Comparison of ENCODE assay signal across 15 cellular contexts in genomic region chr7:47602272-47603004, GRCh38. TPM values are rescaled to one million over a fixed set of nuclear protein-coding genes. Genes with fewer than 3 reads are reported as not detected.
DNase-seq lines count a peak whose midpoint lies in the region; ATAC-seq and TF ChIP-seq lines count a peak whose summit lies in the region.
"Had no signal": no experiment of that assay in that cellular context is flagged by ENCODE, and none has a peak within 500 bp of the region (broad histone marks: within the 10 kb centered on the region; RNA-seq: fewer than 3 reads in every experiment).

No MANE protein-coding gene starts in this region.

- intact Hi-C loops in activated CD8-positive, alpha-beta T cell treated with anti-CD3 and anti-CD28 coated beads for 36 hours (cut with micrococcal nuclease), result no loop called here

- H3K9me2 ChIP-seq in DOHH2 (replicated peaks; ENCODE audit: control insufficient read depth, low read length), result no peaks in the 10 kb centered on the region

- CTCF ChIA-PET in activated CD8-positive, alpha-beta T cell treated with anti-CD3 and anti-CD28 coated beads for 36 hours (lab: Charles Lee), result no interaction called here

- no peak overlapping the region for H3K4me3 Mint-ChIP-seq in activated CD8-positive, alpha-beta T cell treated with anti-CD3 and anti-CD28 coated beads for 36 hours
- H3K4me3 Mint-ChIP-seq: CD14-positive monocyte had no signal

- H3K4me1 Mint-ChIP-seq in activated CD8-positive, alpha-beta T cell treated with anti-CD3 and anti-CD28 coated beads for 36 hours (ENCODE audit: low read depth), result no peaks in the 10 kb centered on the region

- peaks cover 15% of the 10 kb centered on the region for H3K9me3 ChIP-seq in DOHH2 (ENCODE audit: control insufficient read depth, insufficient read depth, low read length)
- H3K9me3 ChIP-seq: gastrocnemius medialis had no signal

- H3K27ac ChIP-seq in DOHH2 (ENCODE audit: low read depth, low read length), result peak overlapping the region; percentile 93
- H3K27ac ChIP-seq: gastrocnemius medialis had no signal

- H3K4me3 ChIP-seq in DOHH2 (ENCODE audit: low read length), result peak overlapping the region; percentile 56
- H3K4me3 ChIP-seq: gastrocnemius medialis, tibial nerve had no signal

- H3K27me3 ChIP-seq in DOHH2 (ENCODE audit: control insufficient read depth, low read length), result no peaks in the 10 kb centered on the region
- H3K27me3 ChIP-seq: gastrocnemius medialis, tibial nerve had no signal

- peaks cover 4% of the 10 kb centered on the region for H3K9me3 Mint-ChIP-seq in activated CD8-positive, alpha-beta T cell treated with anti-CD3 and anti-CD28 coated beads for 36 hours

- peaks cover 38% of the 10 kb centered on the region for H3K4me1 ChIP-seq in DOHH2 (ENCODE audit: control insufficient read depth, low read length)

- no peak overlapping the region for H3K27ac Mint-ChIP-seq in activated CD8-positive, alpha-beta T cell treated with anti-CD3 and anti-CD28 coated beads for 36 hours

- H3K4me2 ChIP-seq in DOHH2 (ENCODE audit: low read length), result peak overlapping the region; percentile 91

- no peaks in the 10 kb centered on the region for H3K79me2 ChIP-seq in DOHH2 (ENCODE audit: control insufficient read depth, low read length)

- no peaks in the 10 kb centered on the region for H4K20me1 ChIP-seq in DOHH2 (ENCODE audit: control insufficient read depth, insufficient read depth, low read depth, low read length)

- H3K36me3 Mint-ChIP-seq in activated CD8-positive, alpha-beta T cell treated with anti-CD3 and anti-CD28 coated beads for 36 hours (ENCODE audit: low read depth), result no peaks in the 10 kb centered on the region

- POLR2A ChIA-PET in activated CD8-positive, alpha-beta T cell treated with anti-CD3 and anti-CD28 coated beads for 36 hours (lab: Charles Lee), result no interaction called here

- DNase-seq in LHCN-M2 (ENCODE audit: low read depth) (peak; percentile 65), cerebellar cortex (ENCODE audit: low spot score) (peak; percentile 69), renal cortical epithelial cell (ENCODE audit: low read depth) (peak; percentile 72), NCI-H1694 treated with DMSO at 0.1 percent for 48 hours (lab: John Stamatoyannopoulos, UW) (no peak)
- no peak for DNase-seq in activated CD8-positive, alpha-beta T cell treated with anti-CD3 and anti-CD28 coated beads for 36 hours
- DNase-seq: effector memory CD4-positive, alpha-beta T cell; gastrocnemius medialis; Kasumi-1; NCI-H1694; NCI-H524 treated with DMSO at 0.1 percent for 48 hours had no signal

- no peak for ATAC-seq in activated CD8-positive, alpha-beta T cell treated with anti-CD3 and anti-CD28 coated beads for 36 hours
- no peak for ATAC-seq in HG03175 (IDR thresholded peaks at IDR 0.05; ENCODE audit: unreplicated experiment)
- ATAC-seq in HG03108 (IDR thresholded peaks at IDR 0.05; ENCODE audit: unreplicated experiment), result no peak
- ATAC-seq: gastrocnemius medialis had no signal

- H3K27me3 Mint-ChIP-seq in activated CD8-positive, alpha-beta T cell treated with anti-CD3 and anti-CD28 coated beads for 36 hours, result no peaks in the 10 kb centered on the region

- H3F3A ChIP-seq in DOHH2 (ENCODE audit: control insufficient read depth, insufficient read depth), result peaks cover 13% of the 10 kb centered on the region

- TF ChIP-seq CTCF in DOHH2 (IDR thresholded peaks at IDR 0.05; ENCODE audit: low read depth, low read length, poor library complexity, severe bottlenecking), result no peak
- TF ChIP-seq CTCF in activated CD8-positive, alpha-beta T cell treated with anti-CD3 and anti-CD28 coated beads for 36 hours (IDR thresholded peaks at IDR 0.05), result no peak

- H3K36me3 ChIP-seq in DOHH2 (ENCODE audit: control insufficient read depth, low read length), result no peaks in the 10 kb centered on the region
- H3K36me3 ChIP-seq: gastrocnemius medialis, tibial nerve had no signal

RNA-seq across cellular contexts. Expression of gene TNS3, which starts 20.5 kb away (rescaled TPM):
- total RNA-seq in LHCN-M2 (2014; rRNA removed), result 499 and 556 TPM in 2 replicates
- 142 TPM for polyA plus RNA-seq in LHCN-M2 (2012)
- total RNA-seq in renal cortical epithelial cell, result 30.4 and 210 TPM in 2 replicates
- under 1 TPM; 0.04 to 0.16 TPM for total RNA-seq in activated CD8-positive, alpha-beta T cell treated with anti-CD3 and anti-CD28 coated beads for 36 hours

Comparison
In these comparisons a context has a peak if more than half of its experiments do, and no peak if none do; other contexts are left out.
1. DNase-seq: peak in LHCN-M2 (single experiment), cerebellar cortex (single experiment) and renal cortical epithelial cell (single experiment); none in activated CD8-positive, alpha-beta T cell treated with anti-CD3 and anti-CD28 coated beads for 36 hours (single experiment) and NCI-H1694 treated with DMSO at 0.1 percent for 48 hours (single experiment).
2. RNA of gene TNS3, which starts 20.5 kb away (total RNA-seq): 499 to 556 TPM in LHCN-M2 and 30.4 to 210 TPM in renal cortical epithelial cell; 0.04 to 0.16 TPM in activated CD8-positive, alpha-beta T cell treated with anti-CD3 and anti-CD28 coated beads for 36 hours; every median in the first group is over 10 times any median in the second.